In the genomic region with DNA sequence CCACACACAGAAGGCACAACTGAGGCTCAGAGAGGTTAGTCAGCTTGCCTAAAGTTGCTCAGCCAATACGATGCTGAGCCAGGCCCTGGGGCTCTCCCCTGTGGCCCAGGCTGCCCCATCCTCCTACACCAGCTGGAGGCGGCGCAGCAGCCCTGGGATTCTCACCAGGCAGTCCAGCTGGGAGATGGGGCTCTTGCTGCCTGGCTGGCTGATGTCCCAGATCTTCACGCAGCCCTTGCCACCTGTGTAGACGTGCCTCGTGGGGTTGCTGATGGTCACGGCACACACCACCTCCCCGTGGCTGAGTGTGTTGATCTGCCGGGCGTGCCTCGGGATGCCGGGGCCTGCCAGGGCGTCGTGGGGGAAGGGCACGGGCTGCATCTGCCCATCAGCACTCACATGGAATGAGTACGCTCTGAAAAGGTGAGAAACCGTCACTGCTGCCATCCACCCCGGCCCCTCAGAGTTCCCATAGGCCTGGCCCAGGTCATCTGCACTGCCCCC, we compare ENCODE assay signal across 20 cellular contexts. TPM values are rescaled to one million over a fixed set of nuclear protein-coding genes. Genes with fewer than 3 reads are reported as not detected.
DNase-seq lines count a peak whose midpoint lies in the region; ATAC-seq, FAIRE-seq and TF ChIP-seq lines count a peak whose summit lies in the region.
"Had no signal": no experiment of that assay in that cellular context is flagged by ENCODE, and none has a peak within 500 bp of the region (broad histone marks: within the 10 kb centered on the region; RNA-seq: fewer than 3 reads in every experiment).

No MANE protein-coding gene starts in this region.

- POLR2A ChIA-PET in endothelial cell of umbilical vein (lab: Charles Lee): no interaction called here

- no peaks in the 10 kb centered on the region for H4K20me1 ChIP-seq in endothelial cell of umbilical vein (replicated peaks; ENCODE audit: control insufficient read depth, extremely low read depth, insufficient read depth, low read length)

- TF ChIP-seq POLR2A in endothelial cell of umbilical vein (IDR thresholded peaks at IDR 0.05; ENCODE audit: low read depth, low read length) (no peak), vagina (IDR thresholded peaks at IDR 0.05) (no peak)

- H3K27me3 ChIP-seq in endothelial cell of umbilical vein (ENCODE audit: control insufficient read depth in 2 of 2, insufficient read depth in 2 of 2, low read length in 2 of 2) (no peaks in the 10 kb centered on the region), vagina (no peaks in the 10 kb centered on the region)
- H3K27me3 ChIP-seq: heart left ventricle, pancreas had no signal

- peak; percentile 76 for DNase-seq in DMS 273 (lab: John Stamatoyannopoulos, UW; ENCODE audit: unreplicated experiment)
- DNase-seq in NCI-H1694 treated with DMSO at 0.1 percent for 48 hours (lab: John Stamatoyannopoulos, UW): peak; percentile 57
- no peak for DNase-seq in endothelial cell of umbilical vein (ENCODE audit: low read depth, low spot score)
- peak in 6 of 10 donors; percentile 5 to 79 (median 38) for DNase-seq in posterior cingulate gyrus
- no peak for DNase-seq in iPS-NIHi11 (ENCODE audit: low spot score)
- DNase-seq in AG20443 (ENCODE audit: low spot score): no peak
- no peak for DNase-seq in vagina (ENCODE audit: extremely low spot score in 2 of 2)
- DNase-seq: activated CD4-positive, alpha-beta T cell treated with anti-CD3 and anti-CD28 coated beads for 48 hours; activated CD8-positive, alpha-beta memory T cell treated with anti-CD3 and anti-CD28 coated beads, Interleukin-2, amount 10 ng/mL, durations not matched to agents 7 days and 5 days; amygdala; CD4-positive, alpha-beta T cell; KBM-7; naive thymus-derived CD8-positive, alpha-beta T cell; NCI-H1436 treated with DMSO at 0.1 percent for 48 hours; NCI-H69 had no signal

- H3K79me2 ChIP-seq in endothelial cell of umbilical vein (ENCODE audit: control insufficient read depth, insufficient read depth, low read length): no peaks in the 10 kb centered on the region

- H3K4me2 ChIP-seq in endothelial cell of umbilical vein (ENCODE audit: insufficient read depth, low read length): no peak overlapping the region

- no peaks in the 10 kb centered on the region for H3K9me1 ChIP-seq in endothelial cell of umbilical vein (replicated peaks; ENCODE audit: control insufficient read depth, extremely low read depth, insufficient read depth, low read length)

- FAIRE-seq in endothelial cell of umbilical vein (lab: Jason Lieb, UNC): no peak
- FAIRE-seq: G401.6, pancreas had no signal

- no peak overlapping the region for H3K9ac ChIP-seq in endothelial cell of umbilical vein (replicated peaks; ENCODE audit: extremely low read depth, insufficient read depth, low read length)

- no peaks in the 10 kb centered on the region for H3K9me3 ChIP-seq in endothelial cell of umbilical vein (replicated peaks; ENCODE audit: control insufficient read depth, insufficient read depth, low read length)
- no peaks in the 10 kb centered on the region for H3K9me3 ChIP-seq in vagina
- H3K9me3 ChIP-seq: heart left ventricle, pancreas, thoracic aorta had no signal

- dilution Hi-C loops in endothelial cell of umbilical vein (cut with MboI; ENCODE audit: extremely low pct_ligation_motif_present, low sequenced_read_pairs): no loop called here

- H3K4me3 ChIP-seq in endothelial cell of umbilical vein (replicated peaks in 1 of 3; ENCODE audit: insufficient read depth in 1 of 3, low read depth in 1 of 3, low read length in 3 of 3): no peak overlapping the region
- no peak overlapping the region for H3K4me3 ChIP-seq in vagina
- H3K4me3 ChIP-seq: heart left ventricle, pancreas, thoracic aorta had no signal

- no peak for ATAC-seq in GM21825 (IDR thresholded peaks at IDR 0.05; ENCODE audit: unreplicated experiment)
- ATAC-seq: activated CD8-positive, alpha-beta memory T cell treated with anti-CD3 and anti-CD28 coated beads, Interleukin-2, amount 10 ng/mL, durations not matched to agents 7 days and 5 days; heart left ventricle; naive thymus-derived CD8-positive, alpha-beta T cell had no signal

- H3K4me1 ChIP-seq in endothelial cell of umbilical vein (ENCODE audit: control insufficient read depth, extremely low read depth, insufficient read depth, low read length): no peaks in the 10 kb centered on the region
- no peaks in the 10 kb centered on the region for H3K4me1 ChIP-seq in vagina
- H3K4me1 ChIP-seq: heart left ventricle, pancreas had no signal

- CTCF ChIA-PET in endothelial cell of umbilical vein (lab: Charles Lee): interaction anchor here (1.6 kb wide), 1 partner anchor 16 kb away, joined by 4 read pairs; no protein-coding TSS in a partner anchor

- intact Hi-C loops in endothelial cell of umbilical vein (cut with micrococcal nuclease): no loop called here
- intact Hi-C loops in posterior cingulate gyrus (cut with DNase I): no loop called here
- intact Hi-C loops in vagina (cut with DNase I): no loop called here

- peaks cover 44 to 89% of the 10 kb centered on the region in 2 experiments for H3K36me3 ChIP-seq in endothelial cell of umbilical vein (ENCODE audit: control insufficient read depth in 2 of 2, extremely low read depth in 1 of 2, insufficient read depth in 2 of 2, low read length in 2 of 2)
- H3K36me3 ChIP-seq in vagina: peaks cover 0 to 98% of the 10 kb centered on the region in 2 donors

- BruUV-seq in endothelial cell of umbilical vein (replicated peaks; lab: Mats Ljungman, UMichigan): TSS peak; percentile 14

- no peak overlapping the region for H3K27ac ChIP-seq in endothelial cell of umbilical vein (ENCODE audit: insufficient read depth, low read depth, low read length)
- H3K27ac ChIP-seq in vagina: no peak overlapping the region
- H3K27ac ChIP-seq: heart left ventricle, pancreas, thoracic aorta had no signal

- no peak overlapping the region for H2AFZ ChIP-seq in endothelial cell of umbilical vein (ENCODE audit: low read depth, low read length)

- no peak for TF ChIP-seq CTCF in endothelial cell of umbilical vein (IDR thresholded peaks at IDR 0.05; ENCODE audit: extremely low read depth in 1 of 2, insufficient read depth in 1 of 2, low read depth in 1 of 2, low read length in 2 of 2)
- no peak for TF ChIP-seq CTCF in vagina (IDR thresholded peaks at IDR 0.05)

TF ChIP-seq in endothelial cell of umbilical vein, 7 proteins besides CTCF, POLR2A, EP300 and RAD21:
- no peak for TF ChIP-seq FOS (IDR thresholded peaks at IDR 0.05; ENCODE audit: borderline replicate concordance, insufficient read depth, low read length)
- TF ChIP-seq JUN (IDR thresholded peaks at IDR 0.05; ENCODE audit: borderline replicate concordance, insufficient read depth, insufficient read length, low read depth): no peak
- TF ChIP-seq MYC (IDR thresholded peaks at IDR 0.05; ENCODE audit: low read depth, low read length): no peak
- no peak for TF ChIP-seq GATA2 (IDR thresholded peaks at IDR 0.05; ENCODE audit: insufficient read depth, insufficient read length, low read depth, low read length)
- TF ChIP-seq, protein P1, sequence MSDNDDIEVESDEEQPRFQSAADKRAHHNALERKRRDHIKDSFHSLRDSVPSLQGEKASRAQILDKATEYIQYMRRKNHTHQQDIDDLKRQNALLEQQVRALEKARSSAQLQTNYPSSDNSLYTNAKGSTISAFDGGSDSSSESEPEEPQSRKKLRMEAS (IDR thresholded peaks at IDR 0.05; ENCODE audit: insufficient read depth, insufficient read length): no peak
- no peak for TF ChIP-seq POLR2AphosphoS5 (IDR thresholded peaks at IDR 0.05; ENCODE audit: insufficient read depth, low read depth, low read length)
- no peak for TF ChIP-seq EZH2 (IDR thresholded peaks at IDR 0.05; ENCODE audit: borderline replicate concordance, low read depth, low read length, severe bottlenecking)

RNA-seq across cellular contexts. Expression of a gene that starts 42.8 kb away (rescaled TPM):
- 53.8 and 56.9 TPM in 2 replicates for total RNA-seq in endothelial cell of umbilical vein
- polyA plus RNA-seq in endothelial cell of umbilical vein: 40.5 TPM in 2 replicates
- 25.4 and 32.3 TPM in 2 replicates for polyA plus RNA-seq in endothelial cell of umbilical vein (2011; cell fraction: cytosol; rRNA removed)
- 76.5 and 80.5 TPM in 2 replicates for polyA plus RNA-seq in endothelial cell of umbilical vein (2011; cell fraction: nucleus; rRNA removed)
- 37.2 and 57.4 TPM in 2 replicates for polyA plus RNA-seq in endothelial cell of umbilical vein (2012)
- polyA minus RNA-seq in endothelial cell of umbilical vein: 74.4 and 77.7 TPM in 2 replicates
- polyA minus RNA-seq in endothelial cell of umbilical vein (2011; cell fraction: cytosol; rRNA and poly(A)+ RNA removed): 114 TPM
- polyA minus RNA-seq in endothelial cell of umbilical vein (2011; cell fraction: nucleus; rRNA and poly(A)+ RNA removed): 63.4 and 82.0 TPM in 2 replicates
- 64.6 TPM for total RNA-seq in vagina

Comparison
In these comparisons a context has a peak if more than half of its experiments do, and no peak if none do; other contexts are left out.
1. DNase-seq: peak in DMS 273 (single experiment), NCI-H1694 treated with DMSO at 0.1 percent for 48 hours (single experiment) and posterior cingulate gyrus (6 of 10); none in endothelial cell of umbilical vein (single experiment), iPS-NIHi11 (single experiment), AG20443 (single experiment) and vagina (0 of 2).